8 cellular contexts compared by ENCODE assay signal in the genomic region with DNA sequence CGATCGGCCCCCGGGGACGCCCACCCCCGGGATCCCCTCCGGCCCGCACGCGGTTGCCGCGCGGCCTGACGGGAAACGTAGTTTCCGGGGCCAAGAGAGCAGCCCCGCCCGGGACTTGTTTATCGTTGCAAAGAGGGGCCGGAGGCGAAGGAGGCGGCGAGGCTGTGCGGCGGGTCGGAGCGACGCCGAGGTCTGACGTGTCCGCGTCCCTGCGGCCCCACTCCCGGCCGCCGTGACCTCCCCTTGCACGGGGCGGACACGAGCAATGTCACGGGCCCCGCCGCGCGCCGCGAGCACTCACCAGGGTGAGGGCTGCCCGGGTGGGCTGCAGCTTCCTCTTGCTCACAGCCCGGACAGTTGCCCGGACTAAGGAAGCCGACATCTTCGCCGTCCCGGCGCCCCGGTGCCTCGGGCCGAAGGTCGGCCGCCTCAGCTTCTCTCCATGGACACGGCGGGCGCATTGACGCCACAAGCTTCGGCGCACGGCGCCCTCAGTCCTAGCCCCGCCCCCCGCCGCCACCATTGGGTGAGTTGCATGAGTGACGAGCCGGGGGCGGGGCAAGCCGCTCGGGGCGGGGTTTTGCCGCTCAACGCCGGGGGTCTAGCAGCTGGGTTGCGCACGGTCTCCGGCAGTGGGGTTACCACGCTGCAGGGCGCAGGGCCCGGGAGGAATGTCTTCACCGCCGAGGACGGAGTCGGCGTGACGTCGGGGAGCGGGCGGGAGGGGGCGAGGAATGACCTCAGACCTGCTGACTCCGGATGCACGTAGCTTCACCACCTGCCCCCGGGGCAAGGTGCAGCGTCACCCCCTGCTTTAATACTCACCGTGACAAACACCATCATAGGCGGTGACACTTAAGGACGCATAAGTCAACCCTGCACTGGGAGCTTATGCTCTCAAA. TPM values are rescaled to one million over a fixed set of nuclear protein-coding genes. Genes with fewer than 3 reads are reported as not detected.
A peak's percentile ranks its signal among the peaks of the same experiment; 100 is the strongest.
DNase-seq lines count a peak whose midpoint lies in the region; ATAC-seq and TF ChIP-seq lines count a peak whose summit lies in the region.

Gene ISCA1, minus strand, starts transcription at position 462 of the 902 bp plus-strand sequence. Its CDS starts 80 bp downstream, at position 382.

- H3K9me3 ChIP-seq in OCI-LY3 (ENCODE audit: insufficient read depth, low read length) (no peaks in the 10 kb centered on the region), mononuclear cell (ENCODE audit: low read depth, low read length) (no peaks in the 10 kb centered on the region)

- H3K27me3 ChIP-seq in OCI-LY3 (ENCODE audit: low read depth, low read length) (no peaks in the 10 kb centered on the region), mononuclear cell (ENCODE audit: insufficient read depth, low read length) (no peaks in the 10 kb centered on the region)

- H3K9ac ChIP-seq in OCI-LY3 (ENCODE audit: low read length) = peak within 1 kb of the TSS; percentile 71

- peaks cover 28% of the 10 kb centered on the region for H4K20me1 ChIP-seq in OCI-LY3 (ENCODE audit: insufficient read depth, low read length)

- H3K79me2 ChIP-seq in OCI-LY3 (ENCODE audit: low read length) = peaks cover 46% of the 10 kb centered on the region

- TF ChIP-seq CTCF in OCI-LY3 (IDR thresholded peaks at IDR 0.05; ENCODE audit: low read depth, low read length) = no peak

- peak within 1 kb of the TSS; percentile 87 for H2AFZ ChIP-seq in OCI-LY3 (ENCODE audit: low read depth, low read length)

- H3K4me1 ChIP-seq in OCI-LY3 (ENCODE audit: low read length) (peaks cover 47% of the 10 kb centered on the region), mononuclear cell (ENCODE audit: insufficient read depth, low read length) (peaks cover 36% of the 10 kb centered on the region)

- peak within 1 kb of the TSS; percentile 86 for H3K4me3 ChIP-seq in OCI-LY3 (ENCODE audit: low read length)
- H3K4me3 ChIP-seq in mononuclear cell (ENCODE audit: low read length) = peak within 1 kb of the TSS; percentile 92

- DNase-seq in DMS 273 treated with DMSO at 0.1 percent for 48 hours (lab: John Stamatoyannopoulos, UW) (peak; percentile 54), HuH-7.5 (ENCODE audit: low spot score) (peak; percentile 70), activated T-cell treated with anti-CD3 and anti-CD28 coated beads for 24 hours (ENCODE audit: low read depth) (peak; percentile 97), epidermal melanocyte (ENCODE audit: insufficient read length, low spot score) (peak; percentile 51)
- peak; percentile 96 to 99 for DNase-seq in stimulated activated CD8-positive, alpha-beta memory T cell treated with anti-CD3 and anti-CD28 coated beads, Interleukin-4, amount 100 ng/mL, for 1 hour (ENCODE audit: low read depth in 2 of 2, low spot score in 1 of 2)

- peak within 1 kb of the TSS; percentile 97 for H3K4me2 ChIP-seq in OCI-LY3 (ENCODE audit: low read length)

- H3K36me3 ChIP-seq in OCI-LY3 (replicated peaks; ENCODE audit: low read depth, low read length) = peaks cover 18% of the 10 kb centered on the region

- peak within 1 kb of the TSS; percentile 76 for H3K27ac ChIP-seq in OCI-LY3 (ENCODE audit: low read length)

- peak; percentile 87 for ATAC-seq in GM21528 (IDR thresholded peaks at IDR 0.05; ENCODE audit: low FRiP score, unreplicated experiment)

RNA-seq across cellular contexts. Expression of gene ISCA1, which starts in this region (rescaled TPM):
- 72.6 TPM for total RNA-seq in mononuclear cell

Comparison
In these comparisons a context has a peak if more than half of its experiments do, and no peak if none do; other contexts are left out.
1. Peak in every context shown above with its lines: DNase-seq, ATAC-seq, H3K4me3 ChIP-seq and H3K27ac ChIP-seq.